ENCODE assay signal across 8 cellular contexts in the genomic region with DNA sequence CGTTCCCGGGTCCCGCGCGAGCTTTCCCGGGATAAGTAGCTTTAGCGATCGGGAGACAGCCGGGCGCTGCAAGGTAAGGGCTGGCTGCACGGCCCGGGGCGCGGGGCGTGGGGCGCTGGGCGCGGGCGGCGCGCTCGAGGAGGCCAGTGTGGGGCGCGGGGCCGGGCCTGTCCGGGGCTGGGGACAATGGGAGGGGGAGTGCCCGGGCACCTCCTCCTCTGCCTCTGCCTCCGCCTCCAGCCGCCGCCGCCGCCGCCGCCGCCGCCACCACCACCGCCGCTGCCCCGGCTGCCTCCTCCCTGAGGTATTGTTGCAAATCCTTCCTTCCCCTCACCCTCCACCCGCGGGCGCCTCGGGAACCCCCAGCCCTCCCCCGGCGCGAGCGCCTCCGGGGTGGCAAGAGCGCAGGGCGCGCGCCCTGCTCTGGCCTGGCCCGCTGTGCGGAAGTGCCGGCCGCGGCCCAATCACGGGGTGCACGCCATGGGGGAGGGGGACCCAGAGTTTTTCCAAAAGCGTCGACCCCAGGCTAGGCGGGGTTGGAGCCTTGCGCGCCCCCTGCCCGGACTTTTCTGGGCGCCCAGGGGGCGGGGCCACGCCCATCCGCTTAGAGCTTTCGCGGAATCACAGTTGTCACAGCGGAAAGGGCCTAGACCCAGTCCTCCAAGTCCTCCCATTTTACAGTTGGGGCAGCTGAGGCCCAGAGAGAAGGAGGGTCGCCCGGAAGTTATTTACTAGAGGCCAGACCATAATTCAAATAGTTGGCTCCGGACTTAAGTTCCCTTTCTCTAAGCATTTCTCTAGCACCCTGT. TPM values are rescaled to one million over a fixed set of nuclear protein-coding genes. Genes with fewer than 3 reads are reported as not detected.
DNase-seq lines count a peak whose midpoint lies in the region; ATAC-seq lines count a peak whose summit lies in the region.

A gene with protein sequence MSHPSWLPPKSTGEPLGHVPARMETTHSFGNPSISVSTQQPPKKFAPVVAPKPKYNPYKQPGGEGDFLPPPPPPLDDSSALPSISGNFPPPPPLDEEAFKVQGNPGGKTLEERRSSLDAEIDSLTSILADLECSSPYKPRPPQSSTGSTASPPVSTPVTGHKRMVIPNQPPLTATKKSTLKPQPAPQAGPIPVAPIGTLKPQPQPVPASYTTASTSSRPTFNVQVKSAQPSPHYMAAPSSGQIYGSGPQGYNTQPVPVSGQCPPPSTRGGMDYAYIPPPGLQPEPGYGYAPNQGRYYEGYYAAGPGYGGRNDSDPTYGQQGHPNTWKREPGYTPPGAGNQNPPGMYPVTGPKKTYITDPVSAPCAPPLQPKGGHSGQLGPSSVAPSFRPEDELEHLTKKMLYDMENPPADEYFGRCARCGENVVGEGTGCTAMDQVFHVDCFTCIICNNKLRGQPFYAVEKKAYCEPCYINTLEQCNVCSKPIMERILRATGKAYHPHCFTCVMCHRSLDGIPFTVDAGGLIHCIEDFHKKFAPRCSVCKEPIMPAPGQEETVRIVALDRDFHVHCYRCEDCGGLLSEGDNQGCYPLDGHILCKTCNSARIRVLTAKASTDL (plus strand): TSS at position 209 of the 809 bp plus-strand sequence. CDS start 251,964 bp downstream, outside the sequence.

- H3K4me1 Mint-ChIP-seq in memory B cell, result peaks cover 38% of the 10 kb centered on the region

- H3K4me1 ChIP-seq in effector memory CD4-positive, alpha-beta T cell (ENCODE audit: control insufficient read depth, insufficient read depth, low read length, poor library complexity, severe bottlenecking), result peaks cover 22% of the 10 kb centered on the region

- no peaks in the 10 kb centered on the region for H3K27me3 ChIP-seq in effector memory CD4-positive, alpha-beta T cell (replicated peaks; ENCODE audit: control insufficient read depth, insufficient read depth, low read length, poor library complexity, severe bottlenecking)

- no peaks in the 10 kb centered on the region for H3K27me3 Mint-ChIP-seq in memory B cell

- peak within 1 kb of the TSS; percentile 75 for H3K27ac ChIP-seq in effector memory CD4-positive, alpha-beta T cell (ENCODE audit: insufficient read depth, low read length, poor library complexity, severe bottlenecking)

- H3K36me3 ChIP-seq in effector memory CD4-positive, alpha-beta T cell (ENCODE audit: control insufficient read depth, insufficient read depth, low read length), result no peaks in the 10 kb centered on the region

- no peaks in the 10 kb centered on the region for H3K9me3 Mint-ChIP-seq in memory B cell

- DNase-seq in NCI-H2171 treated with DMSO at 0.1 percent for 48 hours (lab: John Stamatoyannopoulos, UW), result peak; percentile 24
- no peak for DNase-seq in NCI-H2171 (lab: John Stamatoyannopoulos, UW)
- peak; percentile 36 for DNase-seq in NCI-H460 (ENCODE audit: extremely low read depth, low read depth)
- DNase-seq in activated CD8-positive, alpha-beta memory T cell treated with anti-CD3 and anti-CD28 coated beads for 24 hours, result peak; percentile 92
- DNase-seq in effector memory CD4-positive, alpha-beta T cell, result peak; percentile 79 to 84 (median 82)
- peak; percentile 87 to 88 for DNase-seq in memory B cell (ENCODE audit: low spot score in 2 of 2)
- DNase-seq in stimulated activated CD8-positive, alpha-beta memory T cell treated with anti-CD3 and anti-CD28 coated beads, Interleukin-12 subunit alpha, Interleukin-12 subunit beta, amount 100 ng/mL, for 1 hour (ENCODE audit: low read depth), result peak; percentile 61

- peak within 1 kb of the TSS; percentile 92 for H3K27ac Mint-ChIP-seq in memory B cell

- no peaks in the 10 kb centered on the region for H3K9me3 ChIP-seq in effector memory CD4-positive, alpha-beta T cell (ENCODE audit: control insufficient read depth, low read length)

- H3K36me3 Mint-ChIP-seq in memory B cell, result no peaks in the 10 kb centered on the region

- ATAC-seq in HG02852 (IDR thresholded peaks at IDR 0.05; ENCODE audit: unreplicated experiment) (peak; percentile 77), memory B cell (ENCODE audit: low read depth) (peak; percentile 92)

- H3K4me3 Mint-ChIP-seq in memory B cell, result peak within 1 kb of the TSS; percentile 97

- peak within 1 kb of the TSS; percentile 76 for H3K4me3 ChIP-seq in effector memory CD4-positive, alpha-beta T cell (ENCODE audit: insufficient read depth, low read depth, low read length, poor library complexity, severe bottlenecking)

RNA-seq across cellular contexts. Expression of the gene that starts here (rescaled TPM):
- total RNA-seq in NCI-H460 (2014; rRNA removed; shearing (Covaris generic)), result 21.2 and 22.1 TPM in 2 replicates
- 5.5 and 14.5 TPM in 2 replicates for polyA plus RNA-seq in NCI-H460 (2014; cell fraction: nucleus; rRNA removed)
